14 cellular contexts compared by ENCODE assay signal in the genomic region with DNA sequence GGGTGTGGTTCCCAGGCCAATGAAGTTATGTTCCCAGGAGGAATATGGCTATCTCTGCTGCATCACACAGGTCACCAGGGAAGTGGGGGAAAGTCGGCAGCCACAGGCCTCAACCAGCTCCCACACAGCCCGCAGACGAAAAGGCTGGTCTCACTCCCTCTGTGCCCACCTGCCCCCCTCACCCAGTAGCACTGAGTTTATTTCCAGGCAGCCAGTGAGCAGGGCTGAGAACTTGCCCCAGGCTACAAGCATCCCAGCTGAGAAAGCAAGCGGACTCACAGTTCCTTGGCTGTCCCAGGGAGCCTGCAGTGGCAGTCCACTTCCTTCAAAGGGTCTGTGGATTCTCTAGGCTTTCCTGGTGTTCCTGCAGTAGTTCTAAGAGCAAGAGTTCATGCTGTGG.
"Had no signal": no experiment of that assay in that cellular context is flagged by ENCODE, and none has a peak within 500 bp of the region (broad histone marks: within the 10 kb centered on the region; RNA-seq: fewer than 3 reads in every experiment).

No MANE protein-coding gene starts in this region.

- H3K9me3 Mint-ChIP-seq: stimulated activated naive CD8-positive, alpha-beta T cell treated with anti-CD3 and anti-CD28 coated beads, Interleukin-15, Interleukin-2, amounts not matched to agents 100 ng/mL and 50 ng/mL, for 24 hours had no signal

- H3K36me3 Mint-ChIP-seq: stimulated activated memory B cell treated with anti-CD40 and anti-IgM and Interleukin-4, amounts not matched to agents 10 μg/mL and 1 μg/mL and 100 μg/mL, for 72 hours had no signal

- H3K4me3 Mint-ChIP-seq: effector memory CD8-positive, alpha-beta T cell; mesothelial cell of epicardium; nephron; stimulated activated memory B cell treated with anti-CD40 and anti-IgM and Interleukin-4, amounts not matched to agents 10 μg/mL and 1 μg/mL and 100 μg/mL, for 72 hours; stimulated activated naive CD8-positive, alpha-beta T cell treated with anti-CD3 and anti-CD28 coated beads, Interleukin-15, Interleukin-2, amounts not matched to agents 100 ng/mL and 50 ng/mL, for 24 hours had no signal

- DNase-seq: effector memory CD8-positive, alpha-beta T cell; left colon; psoas muscle; retina; stimulated activated CD4-positive, alpha-beta T cell treated with anti-CD3 and anti-CD28 coated beads, Interleukin-15, amount 100 ng/mL, for 24 hours; stimulated activated CD4-positive, alpha-beta T cell treated with anti-CD3 and anti-CD28 coated beads, Interleukin-1b, Interleukin-23, amount 100 ng/mL, for 48 hours; stimulated activated CD4-positive, alpha-beta T cell treated with anti-CD3 and anti-CD28 coated beads, Interleukin-4, amount 100 ng/mL, for 24 hours; tibial artery; uterus had no signal

- ATAC-seq: effector memory CD8-positive, alpha-beta T cell; foreskin keratinocyte; left colon; psoas muscle; stimulated activated memory B cell treated with anti-CD40 and anti-IgM and Interleukin-4, amounts not matched to agents 10 μg/mL and 1 μg/mL and 100 μg/mL, for 72 hours had no signal

- H3K4me1 Mint-ChIP-seq: mesothelial cell of epicardium; nephron; stimulated activated memory B cell treated with anti-CD40 and anti-IgM and Interleukin-4, amounts not matched to agents 10 μg/mL and 1 μg/mL and 100 μg/mL, for 72 hours had no signal

- H3K27ac Mint-ChIP-seq: effector memory CD8-positive, alpha-beta T cell; mesothelial cell of epicardium; nephron; stimulated activated memory B cell treated with anti-CD40 and anti-IgM and Interleukin-4, amounts not matched to agents 10 μg/mL and 1 μg/mL and 100 μg/mL, for 72 hours; stimulated activated naive CD8-positive, alpha-beta T cell treated with anti-CD3 and anti-CD28 coated beads, Interleukin-15, Interleukin-2, amounts not matched to agents 100 ng/mL and 50 ng/mL, for 24 hours had no signal

- H3K27me3 Mint-ChIP-seq: stimulated activated memory B cell treated with anti-CD40 and anti-IgM and Interleukin-4, amounts not matched to agents 10 μg/mL and 1 μg/mL and 100 μg/mL, for 72 hours; stimulated activated naive CD8-positive, alpha-beta T cell treated with anti-CD3 and anti-CD28 coated beads, Interleukin-15, Interleukin-2, amounts not matched to agents 100 ng/mL and 50 ng/mL, for 24 hours had no signal
